ENCODE assay signal across 27 cellular contexts in genomic region chr10:43844236-43844635, GRCh38.
DNase-seq lines count a peak whose midpoint lies in the region; ATAC-seq and TF ChIP-seq lines count a peak whose summit lies in the region.
"Had no signal": no experiment of that assay in that cellular context is flagged by ENCODE, and none has a peak within 500 bp of the region (broad histone marks: within the 10 kb centered on the region; RNA-seq: fewer than 3 reads in every experiment).

No MANE protein-coding gene starts in this region.

- H3K36me3 ChIP-seq in heart left ventricle (no peaks in the 10 kb centered on the region), upper lobe of left lung (no peaks in the 10 kb centered on the region)
- H3K36me3 ChIP-seq: gastrocnemius medialis, stomach, WERI-Rb-1 had no signal

- intact Hi-C loops in Right ventricle myocardium superior (cut with DNase I) (no loop called here), heart left ventricle (cut with DNase I) (loop anchor here in 2 of 10 donors (5.0 to 10.0 kb wide), 3 partner anchors 69 to 152 kb away; no protein-coding TSS in a partner anchor)

- TF ChIP-seq POLR2A in heart left ventricle (IDR thresholded peaks at IDR 0.05): no peak
- TF ChIP-seq POLR2A in upper lobe of left lung (IDR thresholded peaks at IDR 0.05): no peak

- H3K9me3 ChIP-seq in heart left ventricle (no peaks in the 10 kb centered on the region), upper lobe of left lung (no peaks in the 10 kb centered on the region)
- H3K9me3 ChIP-seq: gastrocnemius medialis, psoas muscle, stomach had no signal

- WGBS in heart left ventricle, 4 donors: 94 to 97% (median 96%) methylated on average over 4 of the region's 4 CpGs
- 59 to 61% methylated on average over 4 of the region's 4 CpGs for WGBS in upper lobe of left lung, 2 donors

- H3K27ac ChIP-seq in heart left ventricle: peak overlapping the region in 5 of 12 donors; percentile 2 to 52 (median 31)
- H3K27ac ChIP-seq in upper lobe of left lung: peak overlapping the region in 3 of 4 donors; percentile 18 to 80 (median 26)
- H3K27ac ChIP-seq: psoas muscle, WERI-Rb-1 had no signal

- peaks cover 0 to 36% (median 15%) of the 10 kb centered on the region in 12 donors for H3K4me1 ChIP-seq in heart left ventricle
- peaks cover 12 to 28% (median 20%) of the 10 kb centered on the region in 4 donors for H3K4me1 ChIP-seq in upper lobe of left lung
- H3K4me1 ChIP-seq: gastrocnemius medialis had no signal

- TF ChIP-seq CTCF in heart left ventricle (IDR thresholded peaks at IDR 0.05) (no peak), upper lobe of left lung (IDR thresholded peaks at IDR 0.05) (no peak)

- H3K4me3 ChIP-seq in heart left ventricle (no peak overlapping the region), upper lobe of left lung (no peak overlapping the region)
- H3K4me3 ChIP-seq: gastrocnemius medialis, GM12878, psoas muscle, skin epidermis, stomach had no signal

- no peak for ATAC-seq in Right ventricle myocardium superior (ENCODE audit: poor library complexity)
- no peak for ATAC-seq in heart left ventricle
- no peak for ATAC-seq in upper lobe of left lung (ENCODE audit: low FRiP score in 2 of 2)
- no peak for ATAC-seq in HG03469 (IDR thresholded peaks at IDR 0.05; ENCODE audit: unreplicated experiment)
- no peak for ATAC-seq in GM19467 (IDR thresholded peaks at IDR 0.05; ENCODE audit: unreplicated experiment)
- ATAC-seq in GM21447 (IDR thresholded peaks at IDR 0.05; ENCODE audit: unreplicated experiment): no peak
- ATAC-seq: esophagus mucosa, GM12878, left lobe of liver had no signal

- no peak for TF ChIP-seq EP300 in upper lobe of left lung (IDR thresholded peaks at IDR 0.05)

- H3K27me3 ChIP-seq in heart left ventricle (no peaks in the 10 kb centered on the region), upper lobe of left lung (no peaks in the 10 kb centered on the region)
- H3K27me3 ChIP-seq: gastrocnemius medialis, stomach had no signal

- DNase-seq in Right ventricle myocardium superior (peak; percentile 19), heart left ventricle (no peak), M059J (ENCODE audit: low read depth) (peak; percentile 25), myocyte (ENCODE audit: low read depth) (peak; percentile 56), upper lobe of left lung (no peak)
- DNase-seq: ACHN; activated CD4-positive, alpha-beta T cell treated with anti-CD3 and anti-CD28 coated beads, Interleukin-2, amount 50 U/mL, for 1 hour; activated naive CD4-positive, alpha-beta T cell treated with anti-CD3 and anti-CD28 coated beads, Interleukin-2, amount 50 U/mL, for 16 hours; caudate nucleus; DMS79; endodermal cell; NCI-H1048; NCI-H187; NCI-H2171; NCI-H510A treated with DMSO at 0.1 percent for 48 hours; stomach; T1000; WERI-Rb-1 had no signal

Comparison
In these comparisons a context has a peak if more than half of its experiments do, and no peak if none do; other contexts are left out.
1. DNase-seq: peak in Right ventricle myocardium superior (single experiment), M059J (single experiment) and myocyte (single experiment); none in heart left ventricle (0 of 5) and upper lobe of left lung (0 of 2).